Comparison of ENCODE assay signal across 24 cellular contexts in the genomic region with DNA sequence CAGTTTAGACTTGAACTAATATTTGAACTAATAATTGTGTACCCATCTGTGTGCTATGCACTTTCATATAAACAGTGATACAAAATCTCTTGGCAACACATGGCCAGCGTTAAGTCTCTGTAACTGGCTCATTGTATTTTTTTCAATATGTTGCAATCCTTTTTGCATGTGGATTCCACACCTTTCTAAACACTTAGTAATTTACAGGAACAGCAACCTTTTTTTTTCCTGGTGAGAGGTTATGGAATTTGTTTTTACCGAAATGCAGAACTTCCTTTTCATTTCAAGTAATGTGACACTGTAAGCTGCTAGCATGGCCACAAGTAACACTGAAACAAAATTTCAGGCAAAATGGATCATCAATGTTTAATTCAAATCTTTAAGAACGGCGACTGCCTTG. TPM values are rescaled to one million over a fixed set of nuclear protein-coding genes. Genes with fewer than 3 reads are reported as not detected.
DNase-seq lines count a peak whose midpoint lies in the region; ATAC-seq, FAIRE-seq and TF ChIP-seq lines count a peak whose summit lies in the region.
"Had no signal": no experiment of that assay in that cellular context is flagged by ENCODE, and none has a peak within 500 bp of the region (broad histone marks: within the 10 kb centered on the region; RNA-seq: fewer than 3 reads in every experiment).

No MANE protein-coding gene starts in this region.

- H3K9me3 ChIP-seq in esophagus muscularis mucosa (no peaks in the 10 kb centered on the region), HepG2 (ENCODE audit: low read length) (no peaks in the 10 kb centered on the region)
- H3K9me3 ChIP-seq: BLaER1 treated with 17β-estradiol and CSF1 and Interleukin-3, amounts not matched to agents 10 nM and 100 nM had no signal

- H3K79me2 ChIP-seq in HepG2 (ENCODE audit: insufficient read depth, low read length) = no peaks in the 10 kb centered on the region

- peaks cover 0 to 3% (median 0%) of the 10 kb centered on the region in 4 donors for H3K4me1 ChIP-seq in esophagus muscularis mucosa
- no peaks in the 10 kb centered on the region for H3K4me1 ChIP-seq in HepG2 (ENCODE audit: insufficient read depth, low read length)

- H3K9ac ChIP-seq in HepG2 (ENCODE audit: insufficient read depth, low read depth, low read length) = no peak overlapping the region
- H3K9ac ChIP-seq: BLaER1 treated with 17β-estradiol and CSF1 and Interleukin-3, amounts not matched to agents 10 nM and 100 nM had no signal

- H4K20me1 ChIP-seq in HepG2 (ENCODE audit: insufficient read depth, low read length) = no peaks in the 10 kb centered on the region
- H4K20me1 ChIP-seq: BLaER1 treated with 17β-estradiol and CSF1 and Interleukin-3, amounts not matched to agents 10 nM and 100 nM had no signal

- H3K36me3 ChIP-seq in esophagus muscularis mucosa = no peaks in the 10 kb centered on the region
- H3K36me3 ChIP-seq in HepG2 (replicated peaks in 1 of 2; ENCODE audit: control insufficient read depth in 1 of 2, insufficient read depth in 2 of 2, low read length in 2 of 2) = no peaks in the 10 kb centered on the region
- H3K36me3 ChIP-seq: BLaER1 treated with 17β-estradiol and CSF1 and Interleukin-3, amounts not matched to agents 10 nM and 100 nM had no signal

- POLR2A ChIA-PET in MCF 10A (lab: Yijun Ruan, JAX) = interaction anchor here (2.6 kb wide), 1 partner anchor 46 kb away, joined by 12 read pairs; a partner anchor contains a TSS
- POLR2A ChIA-PET in HepG2 (lab: Yijun Ruan, JAX) = no interaction called here

- no peak for FAIRE-seq in HepG2 (lab: Jason Lieb, UNC)
- FAIRE-seq: GM12891, GM18507 had no signal

- no peak for TF ChIP-seq EP300 in esophagus muscularis mucosa (IDR thresholded peaks at IDR 0.05)
- TF ChIP-seq EP300 in HepG2 (IDR thresholded peaks at IDR 0.05; ENCODE audit: low read depth in 2 of 2, low read length in 2 of 2) = no peak
- no peak for TF ChIP-seq EP300 in HepG2 (CRISPR knock-in tag; IDR thresholded peaks at IDR 0.05; ENCODE audit: borderline replicate concordance)

- no peaks in the 10 kb centered on the region for H3K27me3 Mint-ChIP-seq in MCF 10A (ENCODE audit: insufficient read depth, unreplicated experiment)
- H3K27me3 Mint-ChIP-seq in activated naive CD8-positive, alpha-beta T cell treated with anti-CD3 and anti-CD28 coated beads, Interleukin-2, amount 50 U/mL, for 24 hours = peaks cover 5% of the 10 kb centered on the region
- H3K27me3 Mint-ChIP-seq in Calu3 (ENCODE audit: unreplicated experiment) = no peaks in the 10 kb centered on the region

- TF ChIP-seq RAD21 in HepG2 (CRISPR knock-in tag; IDR thresholded peaks at IDR 0.05) = no peak

- DNase-seq in AG10803 (ENCODE audit: low read depth) (peak; percentile 53), MCF 10A (ENCODE audit: unreplicated experiment) (peak; percentile 45), esophagus muscularis mucosa (ENCODE audit: extremely low spot score) (peak; percentile 4), HepG2 (ENCODE audit: low spot score) (no peak), Calu3 (no peak), KG1 (lab: John Stamatoyannopoulos, UW) (no peak)
- no peak for DNase-seq in activated naive CD8-positive, alpha-beta T cell treated with anti-CD3 and anti-CD28 coated beads, Interleukin-2, amount 50 U/mL, for 24 hours
- DNase-seq: CD8-positive, alpha-beta memory T cell; DND-41; GDM1; HFFc6; Karpas-422; MM.1S; NCI-H1092 treated with DMSO at 0.1 percent for 48 hours; NCI-H1694 treated with DMSO at 0.1 percent for 48 hours; NCI-H2107; NCI-H2227 treated with DMSO at 0.1 percent for 48 hours; NCI-H524 had no signal

- no peaks in the 10 kb centered on the region for H3K27me3 ChIP-seq in esophagus muscularis mucosa
- peaks cover 1 to 6% of the 10 kb centered on the region in 2 experiments; a peak in 1 of 5 replicates for H3K27me3 ChIP-seq in HepG2 (ENCODE audit: control insufficient read depth in 1 of 2, insufficient read depth in 2 of 2, low read length in 2 of 2)
- H3K27me3 ChIP-seq: BLaER1 treated with 17β-estradiol and CSF1 and Interleukin-3, amounts not matched to agents 10 nM and 100 nM had no signal

- H3K4me3 Mint-ChIP-seq in MCF 10A (ENCODE audit: unreplicated experiment) (no peak overlapping the region), Calu3 (ENCODE audit: low read depth, unreplicated experiment) (no peak overlapping the region)
- H3K4me3 Mint-ChIP-seq in activated naive CD8-positive, alpha-beta T cell treated with anti-CD3 and anti-CD28 coated beads, Interleukin-2, amount 50 U/mL, for 24 hours = no peak overlapping the region
- H3K4me3 Mint-ChIP-seq: CD8-positive, alpha-beta memory T cell; HFFc6 had no signal

- intact Hi-C loops in MCF 10A (cut with micrococcal nuclease) = no loop called here
- intact Hi-C loops in esophagus muscularis mucosa (cut with DNase I) = no loop called here
- intact Hi-C loops in HepG2 (cut with micrococcal nuclease; ENCODE audit: unreplicated experiment) = no loop called here
- intact Hi-C loops in Calu3 (cut with micrococcal nuclease; ENCODE audit: unreplicated experiment) = loop anchor here (5.0 kb wide), 1 partner anchor 37 kb away; no protein-coding TSS in a partner anchor

- H3K27ac Mint-ChIP-seq in MCF 10A (ENCODE audit: low read depth, unreplicated experiment) (peak overlapping the region; percentile 32), Calu3 (ENCODE audit: unreplicated experiment) (no peak overlapping the region)
- H3K27ac Mint-ChIP-seq in activated naive CD8-positive, alpha-beta T cell treated with anti-CD3 and anti-CD28 coated beads, Interleukin-2, amount 50 U/mL, for 24 hours = no peak overlapping the region
- H3K27ac Mint-ChIP-seq: CD8-positive, alpha-beta memory T cell; HFFc6 had no signal

- no peak overlapping the region for H2AFZ ChIP-seq in HepG2 (ENCODE audit: low read length)

- H3K27ac ChIP-seq in esophagus muscularis mucosa (replicated peaks in 1 of 4) (no peak overlapping the region), HepG2 (ENCODE audit: extremely low read length, insufficient read depth, low read length) (no peak overlapping the region)
- H3K27ac ChIP-seq: BLaER1 treated with 17β-estradiol and CSF1 and Interleukin-3, amounts not matched to agents 10 nM and 100 nM had no signal

- H3K4me1 Mint-ChIP-seq in MCF 10A (ENCODE audit: insufficient read depth, unreplicated experiment) (peaks cover 12% of the 10 kb centered on the region), Calu3 (ENCODE audit: low read depth, unreplicated experiment) (peaks cover 38% of the 10 kb centered on the region)
- H3K4me1 Mint-ChIP-seq in activated naive CD8-positive, alpha-beta T cell treated with anti-CD3 and anti-CD28 coated beads, Interleukin-2, amount 50 U/mL, for 24 hours = no peaks in the 10 kb centered on the region
- H3K4me1 Mint-ChIP-seq: CD8-positive, alpha-beta memory T cell had no signal

- WGBS in esophagus muscularis mucosa = 79% methylated on average over 4 of the region's 4 CpGs
- 41% methylated on average over 4 of the region's 4 CpGs for WGBS in HepG2 (ENCODE audit: low lambda C conversion rate)

- H3K36me3 Mint-ChIP-seq in MCF 10A (ENCODE audit: insufficient read depth, unreplicated experiment) = no peaks in the 10 kb centered on the region
- no peaks in the 10 kb centered on the region for H3K36me3 Mint-ChIP-seq in activated naive CD8-positive, alpha-beta T cell treated with anti-CD3 and anti-CD28 coated beads, Interleukin-2, amount 50 U/mL, for 24 hours (ENCODE audit: low read depth)
- H3K36me3 Mint-ChIP-seq in Calu3 (ENCODE audit: insufficient read depth, unreplicated experiment) = no peaks in the 10 kb centered on the region
- H3K36me3 Mint-ChIP-seq: CD8-positive, alpha-beta memory T cell had no signal

- CTCF ChIA-PET in MCF 10A (lab: Yijun Ruan, JAX) = interaction anchor here (0.7 kb wide), 1 partner anchor 935 kb away, joined by 3 read pairs; no protein-coding TSS in a partner anchor
- CTCF ChIA-PET in HepG2 (lab: Yijun Ruan, JAX; ENCODE audit: low intra/inter-chr PET ratio, low total read pairs) = no interaction called here
- CTCF ChIA-PET in Calu3 (lab: Charles Lee) = no interaction called here

- TF ChIP-seq CTCF in AG10803 (conservative IDR thresholded peaks at IDR 0.05; ENCODE audit: low read length) (no peak), MCF 10A (IDR thresholded peaks at IDR 0.05; ENCODE audit: unreplicated experiment) (no peak), esophagus muscularis mucosa (IDR thresholded peaks at IDR 0.05) (no peak), HepG2 (CRISPR knock-in tag; IDR thresholded peaks at IDR 0.05) (no peak), Calu3 (IDR thresholded peaks at IDR 0.05; ENCODE audit: unreplicated experiment) (no peak)

- H3K9me3 Mint-ChIP-seq in MCF 10A (ENCODE audit: unreplicated experiment) = no peaks in the 10 kb centered on the region
- no peaks in the 10 kb centered on the region for H3K9me3 Mint-ChIP-seq in activated naive CD8-positive, alpha-beta T cell treated with anti-CD3 and anti-CD28 coated beads, Interleukin-2, amount 50 U/mL, for 24 hours
- H3K9me3 Mint-ChIP-seq in Calu3 (ENCODE audit: low read depth, unreplicated experiment) = peaks cover 3% of the 10 kb centered on the region
- H3K9me3 Mint-ChIP-seq: CD8-positive, alpha-beta memory T cell; HFFc6 had no signal

- in situ Hi-C loops in HepG2 (cut with HindIII; ENCODE audit: extremely low pct_ligation_motif_present, low pct_unique_long_range_greater_than_20kb) = no loop called here

- no TSS peak for BruUV-seq in MCF 10A (replicated peaks; lab: Mats Ljungman, UMichigan)
- BruUV-seq in HepG2 (replicated peaks; lab: Mats Ljungman, UMichigan) = no TSS peak
- no TSS peak for BruUV-seq in Calu3 (replicated peaks; lab: Mats Ljungman, UMichigan)

- H3K4me3 ChIP-seq in AG10803 (ENCODE audit: low read length) (no peak overlapping the region), esophagus muscularis mucosa (no peak overlapping the region), HepG2 (replicated peaks in 1 of 3; ENCODE audit: insufficient read depth in 1 of 3, low read depth in 2 of 3, low read length in 3 of 3) (no peak overlapping the region)
- H3K4me3 ChIP-seq: BLaER1 treated with 17β-estradiol and CSF1 and Interleukin-3, amounts not matched to agents 10 nM and 100 nM had no signal

- TF ChIP-seq POLR2A in esophagus muscularis mucosa (IDR thresholded peaks at IDR 0.05; ENCODE audit: low read depth) (no peak), HepG2 (IDR thresholded peaks at IDR 0.05; ENCODE audit: insufficient read depth in 1 of 2, low read depth in 2 of 2, low read length in 2 of 2) (no peak)

- ATAC-seq in HepG2 (no peak), HG02981 (IDR thresholded peaks at IDR 0.05; ENCODE audit: unreplicated experiment) (no peak)
- ATAC-seq in activated naive CD8-positive, alpha-beta T cell treated with anti-CD3 and anti-CD28 coated beads, Interleukin-2, amount 50 U/mL, for 24 hours = no peak
- ATAC-seq: Panc1, Right ventricle myocardium inferior had no signal

- H3K4me2 ChIP-seq in HepG2 (ENCODE audit: low read depth, low read length) = no peak overlapping the region
- H3K4me2 ChIP-seq: BLaER1 treated with 17β-estradiol and CSF1 and Interleukin-3, amounts not matched to agents 10 nM and 100 nM had no signal

RNA-seq across cellular contexts. Expression of a gene that starts 45.4 kb away (rescaled TPM):
- total RNA-seq in MCF 10A (2022) (85.3 and 96.2 TPM in 2 replicates), esophagus muscularis mucosa (100 to 1,000 TPM in 1 of 4 donors, 10 to 100 TPM in 3; 54.4 to 120 (median 78.7) TPM), HepG2 (2016; rRNA removed; fragmentation: Illumina TruSeq; extraction: Trizol) (43.4 and 51.6 TPM in 2 replicates), Calu3 (2022) (97.5 and 108 TPM in 2 replicates)
- total RNA-seq in HepG2 (2016; cell fraction: cytosol; rRNA removed; fragmentation: Illumina TruSeq; extraction: Trizol; ENCODE audit: low read depth) = 9.4 and 10.4 TPM in 2 replicates
- total RNA-seq in HepG2 (2016; cell fraction: insoluble cytoplasmic fraction; rRNA removed; fragmentation: Illumina TruSeq; extraction: Trizol) = 40.9 and 52.2 TPM in 2 replicates
- total RNA-seq in HepG2 (2016; cell fraction: membrane; rRNA removed; fragmentation: Illumina TruSeq; extraction: Trizol) = 23.4 and 25.9 TPM in 2 replicates
- total RNA-seq in HepG2 (2016; cell fraction: nucleus; rRNA removed; fragmentation: Illumina TruSeq; extraction: Trizol) = 44.6 and 50.9 TPM in 2 replicates
- polyA plus RNA-seq in HepG2 (2011; rRNA removed) = 37.1 and 39.2 TPM in 2 replicates
- polyA plus RNA-seq in HepG2 (2011; cell fraction: cytosol; rRNA removed) = 30.2 and 34.0 TPM in 2 replicates
- 26.3 and 29.3 TPM in 2 replicates for polyA plus RNA-seq in HepG2 (2011; cell fraction: nucleus; rRNA removed)
- 19.5 and 25.8 TPM in 2 replicates for polyA plus RNA-seq in HepG2 (2012)
- 2.6 and 3.2 TPM in 2 replicates for polyA plus RNA-seq in HepG2 (2016; cell fraction: cytosol; fragmentation: Illumina TruSeq; extraction: Trizol; ENCODE audit: low read depth)
- polyA plus RNA-seq in HepG2 (2016; cell fraction: insoluble cytoplasmic fraction; fragmentation: Illumina TruSeq; extraction: Trizol; ENCODE audit: low read depth) = 42.1 and 42.3 TPM in 2 replicates
- 8.5 and 8.8 TPM in 2 replicates for polyA plus RNA-seq in HepG2 (2016; cell fraction: membrane; fragmentation: Illumina TruSeq; extraction: Trizol; ENCODE audit: low read depth)
- polyA plus RNA-seq in HepG2 (2016; cell fraction: nucleus; fragmentation: Illumina TruSeq; extraction: Trizol; ENCODE audit: insufficient read depth, low read depth) = 28.2 and 28.4 TPM in 2 replicates
- 3.8 and 44.2 TPM in 2 replicates for polyA minus RNA-seq in HepG2 (2011; rRNA and poly(A)+ RNA removed; ENCODE audit: low replicate concordance)
- 23.0 and 33.1 TPM in 2 replicates for polyA minus RNA-seq in HepG2 (2011; cell fraction: cytosol; rRNA and poly(A)+ RNA removed)
- 108 and 119 TPM in 2 replicates for polyA minus RNA-seq in HepG2 (2011; cell fraction: nucleus; rRNA and poly(A)+ RNA removed)

RNA-seq across cellular contexts. Expression of a gene that starts 47.6 kb away (rescaled TPM):
- total RNA-seq in MCF 10A (2022) (203 and 233 TPM in 2 replicates), esophagus muscularis mucosa (10 to 100 TPM; 63.9 to 78.5 (median 74.0) TPM), HepG2 (2016; rRNA removed; fragmentation: Illumina TruSeq; extraction: Trizol) (118 and 209 TPM in 2 replicates), Calu3 (2022) (119 and 124 TPM in 2 replicates)
- 59.5 and 67.0 TPM in 2 replicates for total RNA-seq in HepG2 (2016; cell fraction: cytosol; rRNA removed; fragmentation: Illumina TruSeq; extraction: Trizol; ENCODE audit: low read depth)
- 113 and 182 TPM in 2 replicates for total RNA-seq in HepG2 (2016; cell fraction: insoluble cytoplasmic fraction; rRNA removed; fragmentation: Illumina TruSeq; extraction: Trizol)
- total RNA-seq in HepG2 (2016; cell fraction: membrane; rRNA removed; fragmentation: Illumina TruSeq; extraction: Trizol) = 152 and 164 TPM in 2 replicates
- 67.2 and 75.9 TPM in 2 replicates for total RNA-seq in HepG2 (2016; cell fraction: nucleus; rRNA removed; fragmentation: Illumina TruSeq; extraction: Trizol)
- 50.0 and 66.9 TPM in 2 replicates for polyA plus RNA-seq in HepG2 (2011; rRNA removed)
- 45.9 and 56.3 TPM in 2 replicates for polyA plus RNA-seq in HepG2 (2011; cell fraction: cytosol; rRNA removed)
- 15.4 and 18.5 TPM in 2 replicates for polyA plus RNA-seq in HepG2 (2011; cell fraction: nucleus; rRNA removed)
- polyA plus RNA-seq in HepG2 (2012) = 98.4 and 107 TPM in 2 replicates
- 84.6 and 85.9 TPM in 2 replicates for polyA plus RNA-seq in HepG2 (2016; cell fraction: cytosol; fragmentation: Illumina TruSeq; extraction: Trizol; ENCODE audit: low read depth)
- 184 and 200 TPM in 2 replicates for polyA plus RNA-seq in HepG2 (2016; cell fraction: insoluble cytoplasmic fraction; fragmentation: Illumina TruSeq; extraction: Trizol; ENCODE audit: low read depth)
- polyA plus RNA-seq in HepG2 (2016; cell fraction: membrane; fragmentation: Illumina TruSeq; extraction: Trizol; ENCODE audit: low read depth) = 141 and 148 TPM in 2 replicates
- polyA plus RNA-seq in HepG2 (2016; cell fraction: nucleus; fragmentation: Illumina TruSeq; extraction: Trizol; ENCODE audit: insufficient read depth, low read depth) = 89.3 and 99.2 TPM in 2 replicates
- 120 and 181 TPM in 2 replicates for polyA minus RNA-seq in HepG2 (2011; rRNA and poly(A)+ RNA removed; ENCODE audit: low replicate concordance)
- polyA minus RNA-seq in HepG2 (2011; cell fraction: cytosol; rRNA and poly(A)+ RNA removed) = 78.0 and 91.8 TPM in 2 replicates
- polyA minus RNA-seq in HepG2 (2011; cell fraction: nucleus; rRNA and poly(A)+ RNA removed) = 38.5 and 42.1 TPM in 2 replicates

Comparison
In these comparisons a context has a peak if more than half of its experiments do, and no peak if none do; other contexts are left out.
1. DNase-seq: peak in AG10803 (single experiment), MCF 10A (single experiment) and esophagus muscularis mucosa (single experiment); none in HepG2 (single experiment), activated naive CD8-positive, alpha-beta T cell treated with anti-CD3 and anti-CD28 coated beads, Interleukin-2, amount 50 U/mL, for 24 hours (single experiment), Calu3 (single experiment) and KG1 (single experiment).